ENCODE assay signal across 15 cellular contexts in the genomic region with DNA sequence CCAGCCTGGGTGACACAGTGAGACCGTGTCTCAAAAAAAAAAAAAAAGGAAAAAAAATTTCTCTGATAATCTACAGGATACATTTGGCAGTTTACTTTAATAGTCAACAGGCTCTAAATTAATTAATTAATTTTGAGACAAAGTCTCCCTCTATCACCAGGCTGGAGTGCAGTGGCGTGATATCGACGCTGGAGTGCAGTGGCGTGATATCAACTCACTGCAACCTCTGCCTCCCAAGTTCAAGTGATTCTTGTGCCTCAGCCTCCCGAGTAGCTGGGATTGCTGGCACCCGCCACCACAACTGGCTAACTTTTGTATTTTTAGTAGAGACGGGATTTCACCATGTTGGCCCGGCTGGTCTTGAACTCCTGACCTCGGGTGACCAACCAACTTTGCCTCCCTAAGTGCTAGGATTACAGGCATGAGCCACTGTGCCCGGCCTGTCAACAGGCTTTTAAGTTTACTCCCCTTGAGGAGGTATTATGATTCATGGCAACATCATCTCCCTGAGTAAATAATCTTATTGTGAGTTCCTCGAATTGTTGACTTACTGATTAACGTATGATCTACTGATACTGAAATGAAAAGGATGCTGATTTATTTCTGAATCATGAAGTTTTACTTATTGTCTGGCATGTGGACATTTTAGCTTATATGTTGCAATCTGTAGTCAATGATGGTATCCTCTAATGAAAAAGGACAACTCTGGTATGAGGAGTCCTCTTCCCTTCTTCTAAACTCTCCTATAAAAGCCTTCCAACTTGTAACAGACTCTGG. TPM values are rescaled to one million over a fixed set of nuclear protein-coding genes. Genes with fewer than 3 reads are reported as not detected.
DNase-seq lines count a peak whose midpoint lies in the region; ATAC-seq and TF ChIP-seq lines count a peak whose summit lies in the region.
"Had no signal": no experiment of that assay in that cellular context is flagged by ENCODE, and none has a peak within 500 bp of the region (broad histone marks: within the 10 kb centered on the region; RNA-seq: fewer than 3 reads in every experiment).

No MANE protein-coding gene starts in this region.

- H4K20me1 ChIP-seq in SK-N-SH (ENCODE audit: insufficient read depth): no peaks in the 10 kb centered on the region
- H4K20me1 ChIP-seq: BLaER1 treated with 17β-estradiol and CSF1 and Interleukin-3, amounts not matched to agents 10 nM and 100 nM had no signal

- H3K79me2 ChIP-seq in SK-N-SH (ENCODE audit: insufficient read depth): no peaks in the 10 kb centered on the region

- no peak for TF ChIP-seq RAD21 in SK-N-SH (IDR thresholded peaks at IDR 0.05; ENCODE audit: low read length)

- CTCF ChIA-PET in SK-N-SH (lab: Yijun Ruan, JAX): no interaction called here

- TF ChIP-seq CTCF in SK-N-SH (IDR thresholded peaks at IDR 0.05): no peak
- TF ChIP-seq CTCF in fibroblast of the aortic adventitia (IDR thresholded peaks at IDR 0.05; ENCODE audit: insufficient read depth, low read length): no peak

- intact Hi-C loops in posterior vena cava (cut with DNase I): no loop called here

- WGBS in SK-N-SH (ENCODE audit: low lambda C conversion rate): 56% methylated on average over 13 of the region's 13 CpGs

- H3K9me3 ChIP-seq in SK-N-SH (no peaks in the 10 kb centered on the region), HAP-1 (0 out of 2 replicates have a peak, but pooled peaks cover 2% of the 10 kb centered on the region)

- H3K27me3 ChIP-seq in SK-N-SH (ENCODE audit: insufficient read depth): no peaks in the 10 kb centered on the region
- no peaks in the 10 kb centered on the region for H3K27me3 ChIP-seq in HAP-1 (ENCODE audit: low read depth)
- H3K27me3 ChIP-seq: BLaER1 treated with 17β-estradiol and CSF1 and Interleukin-3, amounts not matched to agents 10 nM and 100 nM; neural progenitor cell had no signal

- no peaks in the 10 kb centered on the region for H3K4me1 ChIP-seq in SK-N-SH (ENCODE audit: control insufficient read depth in 1 of 2, insufficient read depth in 2 of 2, low read depth in 1 of 2, low read length in 1 of 2)
- H3K4me1 ChIP-seq in HAP-1: no peaks in the 10 kb centered on the region
- H3K4me1 ChIP-seq: neural progenitor cell had no signal

- DNase-seq in stimulated activated CD4-positive, alpha-beta T cell treated with anti-CD3 and anti-CD28 coated beads, Interleukin-1b, Interleukin-23, amount 100 ng/mL, for 48 hours: peak; percentile 8
- DNase-seq in stimulated activated CD4-positive, alpha-beta T cell treated with anti-CD3 and anti-CD28 coated beads, Interleukin-4, amount 100 ng/mL, for 1 hour: no peak
- DNase-seq in SK-N-SH (no peak), fibroblast of the aortic adventitia (ENCODE audit: low read depth) (peak; percentile 89), HAP-1 (ENCODE audit: low spot score in 2 of 2) (no peak), NOMO-1 treated with dmso at 0.1 percent for 144 hours (lab: John Stamatoyannopoulos, UW; ENCODE audit: unreplicated experiment) (no peak), posterior vena cava (ENCODE audit: low spot score) (no peak)
- DNase-seq: activated CD4-positive, alpha-beta T cell treated with anti-CD3 and anti-CD28 coated beads, Interleukin-2, amount 50 U/mL, for 1 hour; activated naive CD8-positive, alpha-beta T cell treated with anti-CD3 and anti-CD28 coated beads, Interleukin-2, amount 10 ng/mL, durations not matched to agents 7 days and 5 days; immature natural killer cell; stimulated activated CD4-positive, alpha-beta T cell treated with anti-CD3 and anti-CD28 coated beads, Interleukin-4, amount 100 ng/mL, for 4 hours had no signal

- H3K9me2 ChIP-seq in SK-N-SH: no peaks in the 10 kb centered on the region

- TF ChIP-seq EP300 in SK-N-SH (IDR thresholded peaks at IDR 0.05; ENCODE audit: borderline replicate concordance in 1 of 2, low read depth in 1 of 2, low read length in 1 of 2): peak in 1 of 2 experiments; percentile 57; a peak in 1 of 4 replicates

- POLR2A ChIA-PET in SK-N-SH (lab: Yijun Ruan, JAX): no interaction called here

- no peak overlapping the region for H2AFZ ChIP-seq in SK-N-SH (ENCODE audit: low read depth)
- H2AFZ ChIP-seq: neural progenitor cell had no signal

- H3K36me3 ChIP-seq in SK-N-SH (replicated peaks in 1 of 2; ENCODE audit: control insufficient read depth in 1 of 2, insufficient read depth in 2 of 2, low read length in 1 of 2) (no peaks in the 10 kb centered on the region), HAP-1 (replicated peaks) (no peaks in the 10 kb centered on the region)
- H3K36me3 ChIP-seq: BLaER1 treated with 17β-estradiol and CSF1 and Interleukin-3, amounts not matched to agents 10 nM and 100 nM; neural progenitor cell had no signal

- H3K4me3 ChIP-seq in SK-N-SH (ENCODE audit: low read depth in 2 of 2, low read length in 1 of 2): no peak overlapping the region
- H3K4me3 ChIP-seq in fibroblast of the aortic adventitia (ENCODE audit: low read depth, low read length): no peak overlapping the region
- no peak overlapping the region for H3K4me3 ChIP-seq in HAP-1
- H3K4me3 ChIP-seq: BLaER1 treated with 17β-estradiol and CSF1 and Interleukin-3, amounts not matched to agents 10 nM and 100 nM; GM12878; neural progenitor cell had no signal

- in situ Hi-C loops in HAP-1 (cut with MboI; ENCODE audit: low sequenced_read_pairs): no loop called here

- H3K9ac ChIP-seq in SK-N-SH: no peak overlapping the region
- H3K9ac ChIP-seq: BLaER1 treated with 17β-estradiol and CSF1 and Interleukin-3, amounts not matched to agents 10 nM and 100 nM; neural progenitor cell had no signal

- H3F3A ChIP-seq in SK-N-SH (replicated peaks; ENCODE audit: insufficient read depth): peaks cover 5% of the 10 kb centered on the region

- H3K27ac ChIP-seq in SK-N-SH (ENCODE audit: low read depth in 2 of 2, low read length in 1 of 2): peak overlapping the region in 1 of 2 experiments; percentile 36; a peak in 2 of 4 replicates
- H3K27ac ChIP-seq: neural progenitor cell had no signal

- no peak for ATAC-seq in HG03280 (IDR thresholded peaks at IDR 0.05; ENCODE audit: unreplicated experiment)
- ATAC-seq: GM12878 had no signal

- H3K4me2 ChIP-seq in SK-N-SH: no peak overlapping the region; the same call in 1 of the 2 replicates
- H3K4me2 ChIP-seq: BLaER1 treated with 17β-estradiol and CSF1 and Interleukin-3, amounts not matched to agents 10 nM and 100 nM; neural progenitor cell had no signal

TF ChIP-seq in SK-N-SH, 30 proteins besides CTCF, POLR2A, EP300 and RAD21 (continues in another document):
- TF ChIP-seq TAF1 (IDR thresholded peaks at IDR 0.05; ENCODE audit: borderline replicate concordance, low read depth, low read length): no peak
- peak; percentile 69 for TF ChIP-seq TCF12 (IDR thresholded peaks at IDR 0.05)
- peak; percentile 80 for TF ChIP-seq FOSL2 (IDR thresholded peaks at IDR 0.05; ENCODE audit: borderline replicate concordance, low read depth)
- TF ChIP-seq, protein P1, sequence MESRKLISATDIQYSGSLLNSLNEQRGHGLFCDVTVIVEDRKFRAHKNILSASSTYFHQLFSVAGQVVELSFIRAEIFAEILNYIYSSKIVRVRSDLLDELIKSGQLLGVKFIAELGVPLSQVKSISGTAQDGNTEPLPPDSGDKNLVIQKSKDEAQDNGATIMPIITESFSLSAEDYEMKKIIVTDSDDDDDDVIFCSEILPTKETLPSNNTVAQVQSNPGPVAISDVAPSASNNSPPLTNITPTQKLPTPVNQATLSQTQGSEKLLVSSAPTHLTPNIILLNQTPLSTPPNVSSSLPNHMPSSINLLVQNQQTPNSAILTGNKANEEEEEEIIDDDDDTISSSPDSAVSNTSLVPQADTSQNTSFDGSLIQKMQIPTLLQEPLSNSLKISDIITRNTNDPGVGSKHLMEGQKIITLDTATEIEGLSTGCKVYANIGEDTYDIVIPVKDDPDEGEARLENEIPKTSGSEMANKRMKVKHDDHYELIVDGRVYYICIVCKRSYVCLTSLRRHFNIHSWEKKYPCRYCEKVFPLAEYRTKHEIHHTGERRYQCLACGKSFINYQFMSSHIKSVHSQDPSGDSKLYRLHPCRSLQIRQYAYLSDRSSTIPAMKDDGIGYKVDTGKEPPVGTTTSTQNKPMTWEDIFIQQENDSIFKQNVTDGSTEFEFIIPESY (IDR thresholded peaks at IDR 0.05; ENCODE audit: borderline replicate concordance, low read depth): no peak
- no peak for TF ChIP-seq MXI1 (IDR thresholded peaks at IDR 0.05; ENCODE audit: low read depth, low read length)
- no peak for TF ChIP-seq FOXJ3 (CRISPR knock-in tag; IDR thresholded peaks at IDR 0.05)
- TF ChIP-seq TEAD4 (IDR thresholded peaks at IDR 0.05; ENCODE audit: borderline replicate concordance, insufficient read depth): peak; percentile 69; the same call in 1 of the 2 replicates
- TF ChIP-seq GATA2 (CRISPR knock-in tag; IDR thresholded peaks at IDR 0.05): no peak
- TF ChIP-seq FOXM1 (IDR thresholded peaks at IDR 0.05; ENCODE audit: low read depth): no peak
- TF ChIP-seq, protein P2, sequence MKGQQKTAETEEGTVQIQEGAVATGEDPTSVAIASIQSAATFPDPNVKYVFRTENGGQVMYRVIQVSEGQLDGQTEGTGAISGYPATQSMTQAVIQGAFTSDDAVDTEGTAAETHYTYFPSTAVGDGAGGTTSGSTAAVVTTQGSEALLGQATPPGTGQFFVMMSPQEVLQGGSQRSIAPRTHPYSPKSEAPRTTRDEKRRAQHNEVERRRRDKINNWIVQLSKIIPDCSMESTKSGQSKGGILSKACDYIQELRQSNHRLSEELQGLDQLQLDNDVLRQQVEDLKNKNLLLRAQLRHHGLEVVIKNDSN (IDR thresholded peaks at IDR 0.05; ENCODE audit: borderline replicate concordance, low read depth): no peak
- no peak for TF ChIP-seq SMC3 (IDR thresholded peaks at IDR 0.05; ENCODE audit: low read depth, low read length)
- TF ChIP-seq GABPA (IDR thresholded peaks at IDR 0.05; ENCODE audit: low read depth): no peak
- peak; percentile 72 for TF ChIP-seq JUND (IDR thresholded peaks at IDR 0.05)
- no peak for TF ChIP-seq SIN3A (IDR thresholded peaks at IDR 0.05; ENCODE audit: borderline replicate concordance, low read depth, low read length)
- no peak for TF ChIP-seq EZH2phosphoT487 (IDR thresholded peaks at IDR 0.05; ENCODE audit: borderline replicate concordance, low read depth)
- peak; percentile 31; the same call in 1 of the 2 replicates for TF ChIP-seq POLR2AphosphoS5 (IDR thresholded peaks at IDR 0.05; ENCODE audit: low read depth, low read length)
- TF ChIP-seq NRF1 (IDR thresholded peaks at IDR 0.05; ENCODE audit: low read depth, low read length): no peak

RNA-seq across cellular contexts. Expression of a gene that starts 21.3 kb away (rescaled TPM):
- 9.2 and 13.6 TPM in 2 replicates for polyA plus RNA-seq in SK-N-SH (2012; rRNA removed)
- polyA plus RNA-seq in SK-N-SH (2012; cell fraction: cytosol; rRNA removed): 9.4 and 10.3 TPM in 2 replicates
- 15.6 and 38.9 TPM in 2 replicates for polyA plus RNA-seq in SK-N-SH (2012; cell fraction: nucleus; rRNA removed)
- total RNA-seq in fibroblast of the aortic adventitia (ENCODE audit: low replicate concordance): 4.3 and 11.8 TPM in 2 replicates
- total RNA-seq in posterior vena cava: 10 to 100 TPM; 10.0 to 10.8 TPM

RNA-seq across cellular contexts. Expression of a gene that starts 26.4 kb away (rescaled TPM):
- 4.4 and 7.4 TPM in 2 replicates for polyA plus RNA-seq in SK-N-SH (2012; rRNA removed)
- 5.3 and 5.6 TPM in 2 replicates for polyA plus RNA-seq in SK-N-SH (2012; cell fraction: cytosol; rRNA removed)
- polyA plus RNA-seq in SK-N-SH (2012; cell fraction: nucleus; rRNA removed): 13.8 and 23.4 TPM in 2 replicates
- 16.1 and 37.3 TPM in 2 replicates for total RNA-seq in fibroblast of the aortic adventitia (ENCODE audit: low replicate concordance)
- 10 to 100 TPM; 15.8 to 17.2 TPM for total RNA-seq in posterior vena cava

Comparison
In these comparisons a context has a peak if more than half of its experiments do, and no peak if none do; other contexts are left out.
1. DNase-seq: peak in stimulated activated CD4-positive, alpha-beta T cell treated with anti-CD3 and anti-CD28 coated beads, Interleukin-1b, Interleukin-23, amount 100 ng/mL, for 48 hours (single experiment) and fibroblast of the aortic adventitia (single experiment); none in stimulated activated CD4-positive, alpha-beta T cell treated with anti-CD3 and anti-CD28 coated beads, Interleukin-4, amount 100 ng/mL, for 1 hour (single experiment), SK-N-SH (single experiment), HAP-1 (0 of 2), NOMO-1 treated with dmso at 0.1 percent for 144 hours (single experiment) and posterior vena cava (single experiment).